In the genomic region with DNA sequence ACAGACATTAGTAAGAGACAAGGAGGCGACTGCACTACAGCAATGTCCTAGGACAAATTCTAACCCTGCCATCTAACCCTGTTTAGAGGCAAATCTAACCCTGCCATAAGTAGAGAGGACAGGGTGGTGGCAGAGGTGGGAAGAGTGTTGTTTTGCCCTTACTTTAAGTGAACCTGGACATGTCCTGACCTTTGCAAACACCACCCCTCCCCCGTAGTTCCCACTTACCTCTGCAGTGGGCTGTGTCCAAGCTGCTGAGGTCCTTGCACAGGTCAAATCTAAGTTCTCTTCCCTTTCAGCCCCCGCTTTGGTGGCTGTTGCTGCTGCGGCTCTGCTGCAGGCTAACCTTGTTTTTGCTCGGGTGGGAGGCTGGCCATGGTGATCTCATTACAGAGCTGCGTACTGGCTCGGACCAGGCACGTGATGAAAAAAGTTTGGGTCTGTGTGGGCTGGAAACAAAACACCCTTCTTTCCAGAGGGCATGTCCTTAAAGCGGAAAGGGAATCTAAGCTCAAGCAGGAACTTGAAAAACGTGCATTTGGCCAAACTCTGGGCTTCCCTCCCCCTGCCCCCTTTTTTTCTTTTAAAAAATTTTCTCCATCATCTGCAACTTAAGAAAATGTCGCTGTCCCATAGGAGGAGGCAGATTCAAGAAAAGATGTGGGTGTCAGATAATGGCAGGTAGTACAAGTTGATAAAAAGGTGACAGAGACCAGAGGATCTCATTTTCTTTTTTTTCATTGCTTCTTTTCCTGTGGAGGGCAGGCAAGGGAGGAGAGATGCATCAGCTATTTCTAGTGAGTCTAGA, we compare ENCODE assay signal across 8 cellular contexts. TPM values are rescaled to one million over a fixed set of nuclear protein-coding genes. Genes with fewer than 3 reads are reported as not detected.
DNase-seq lines count a peak whose midpoint lies in the region; ATAC-seq and TF ChIP-seq lines count a peak whose summit lies in the region.

A gene with protein sequence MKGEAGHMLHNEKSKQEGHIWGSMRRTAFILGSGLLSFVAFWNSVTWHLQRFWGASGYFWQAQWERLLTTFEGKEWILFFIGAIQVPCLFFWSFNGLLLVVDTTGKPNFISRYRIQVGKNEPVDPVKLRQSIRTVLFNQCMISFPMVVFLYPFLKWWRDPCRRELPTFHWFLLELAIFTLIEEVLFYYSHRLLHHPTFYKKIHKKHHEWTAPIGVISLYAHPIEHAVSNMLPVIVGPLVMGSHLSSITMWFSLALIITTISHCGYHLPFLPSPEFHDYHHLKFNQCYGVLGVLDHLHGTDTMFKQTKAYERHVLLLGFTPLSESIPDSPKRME (minus strand): TSS at position 349 of the 808 bp plus-strand sequence. CDS start 12,425 bp downstream, outside the sequence.

- no peaks in the 10 kb centered on the region for H3K9me3 ChIP-seq in fibroblast of lung (ENCODE audit: control insufficient read depth, insufficient read depth, low read depth, low read length)

- ATAC-seq in GM21528 (IDR thresholded peaks at IDR 0.05; ENCODE audit: low FRiP score, unreplicated experiment) (no peak), GM19467 (IDR thresholded peaks at IDR 0.05; ENCODE audit: unreplicated experiment) (no peak)

- H3K36me3 ChIP-seq in fibroblast of lung (ENCODE audit: control insufficient read depth, insufficient read depth, low read length) (no peaks in the 10 kb centered on the region), urinary bladder (ENCODE audit: insufficient read depth) (no peaks in the 10 kb centered on the region)

- no peaks in the 10 kb centered on the region for H3K27me3 ChIP-seq in fibroblast of lung (ENCODE audit: control insufficient read depth, insufficient read depth, low read length)

- H3K27ac ChIP-seq in fibroblast of lung (ENCODE audit: insufficient read depth, low read length) = no peak within 1 kb of the TSS
- peak within 1 kb of the TSS; percentile 80 for H3K27ac ChIP-seq in urinary bladder (ENCODE audit: low read depth)

- no peaks in the 10 kb centered on the region for H3K79me2 ChIP-seq in fibroblast of lung (ENCODE audit: control insufficient read depth, insufficient read depth, low read length)

- no peaks in the 10 kb centered on the region for H4K20me1 ChIP-seq in fibroblast of lung (ENCODE audit: control insufficient read depth, extremely low read depth, insufficient read depth, low read length)

- peak within 1 kb of the TSS; percentile 25 for H3K9ac ChIP-seq in fibroblast of lung (ENCODE audit: insufficient read depth, low read length)

- peak; percentile 93 for DNase-seq in CD1c-positive myeloid dendritic cell (ENCODE audit: extremely low spot score)
- DNase-seq in RPMI7951 (ENCODE audit: low read depth) = peak; percentile 80
- DNase-seq in fibroblast of lung (ENCODE audit: low read depth in 2 of 2) = peak; percentile 86 to 88
- DNase-seq in mucosa of gallbladder (ENCODE audit: low spot score) = peak; percentile 81
- DNase-seq in SKM-1 (lab: John Stamatoyannopoulos, UW; ENCODE audit: unreplicated experiment) = no peak

- peak within 1 kb of the TSS; percentile 82 for H3K4me2 ChIP-seq in fibroblast of lung (ENCODE audit: extremely low read depth, insufficient read depth, low read length)

- H2AFZ ChIP-seq in fibroblast of lung (ENCODE audit: low read length) = peak within 1 kb of the TSS; percentile 60

- WGBS in urinary bladder = 4% methylated on average over 11 of the region's 11 CpGs

- no peak for TF ChIP-seq CTCF in fibroblast of lung (conservative IDR thresholded peaks at IDR 0.05 in 1 of 2, IDR thresholded peaks at IDR 0.05 in 1 of 2; ENCODE audit: low read depth in 1 of 2, low read length in 2 of 2)

- H3K4me3 ChIP-seq in fibroblast of lung (replicated peaks in 1 of 4; ENCODE audit: control extremely low read depth in 1 of 4, insufficient read depth in 1 of 4, low read depth in 3 of 4, low read length in 4 of 4) = peak within 1 kb of the TSS; percentile 41 to 89 (median 68)
- H3K4me3 ChIP-seq in urinary bladder (ENCODE audit: low read depth, low read length) = peak within 1 kb of the TSS; percentile 67

- peaks cover 4% of the 10 kb centered on the region for H3K4me1 ChIP-seq in fibroblast of lung (ENCODE audit: control insufficient read depth, extremely low read depth, insufficient read depth, low read length)
- H3K4me1 ChIP-seq in urinary bladder (ENCODE audit: insufficient read depth) = no peaks in the 10 kb centered on the region

RNA-seq across cellular contexts. Expression of the gene that starts here (rescaled TPM):
- total RNA-seq in RPMI7951 (2014; rRNA removed; shearing (Covaris generic)) = 3.4 and 6.4 TPM in 2 replicates
- total RNA-seq in fibroblast of lung = 11.3 and 20.6 TPM in 2 replicates
- 5.9 and 11.9 TPM in 2 replicates for polyA plus RNA-seq in fibroblast of lung
- 5.3 and 9.5 TPM in 2 replicates for polyA plus RNA-seq in fibroblast of lung (2012)
- 8.9 and 23.4 TPM in 2 replicates for polyA minus RNA-seq in fibroblast of lung (ENCODE audit: low replicate concordance)
- total RNA-seq in mucosa of gallbladder = 91.0 TPM
- 28.2 TPM for total RNA-seq in urinary bladder
- polyA plus RNA-seq in urinary bladder = 47.8 TPM
